ENCODE assay signal across 28 cellular contexts in the genomic region with DNA sequence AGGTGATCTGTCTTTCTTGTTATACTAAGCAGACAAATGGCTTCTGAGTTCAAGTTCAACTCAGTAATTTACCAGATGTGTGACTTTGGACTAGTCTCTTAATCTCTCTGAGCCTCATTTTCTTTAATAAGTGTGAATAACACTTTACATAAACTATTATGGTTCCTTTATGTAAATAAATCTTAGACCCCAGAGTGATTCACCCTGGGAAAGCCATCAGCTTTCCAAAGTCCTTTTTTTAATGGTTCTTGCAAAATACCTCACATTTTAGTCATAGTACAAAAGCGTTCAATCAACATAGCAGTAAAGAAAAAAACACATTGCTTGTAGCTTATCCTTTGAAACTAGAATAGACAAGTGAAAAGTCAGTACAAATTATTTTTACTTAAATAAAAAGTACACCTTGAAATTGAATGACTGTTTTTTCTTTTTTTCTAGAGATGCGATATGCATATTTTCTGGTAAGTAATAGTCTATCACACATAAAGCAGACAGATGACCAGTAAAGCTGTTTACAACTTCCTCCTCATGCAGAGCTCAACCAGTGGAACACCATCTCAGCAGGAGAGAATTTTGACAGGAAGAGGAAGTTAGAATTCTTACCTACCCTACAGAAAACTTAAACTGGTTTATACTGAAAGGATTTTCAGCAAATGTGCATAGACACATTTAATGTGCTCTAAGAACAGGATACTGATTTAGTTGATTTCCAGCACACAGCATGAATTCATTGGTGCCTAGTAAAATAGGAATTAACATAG.
DNase-seq lines count a peak whose midpoint lies in the region; ATAC-seq and TF ChIP-seq lines count a peak whose summit lies in the region.
"Had no signal": no experiment of that assay in that cellular context is flagged by ENCODE, and none has a peak within 500 bp of the region (broad histone marks: within the 10 kb centered on the region; RNA-seq: fewer than 3 reads in every experiment).

No MANE protein-coding gene starts in this region.

- H3K4me3 Mint-ChIP-seq in MCF 10A (ENCODE audit: unreplicated experiment): no peak overlapping the region
- H3K4me3 Mint-ChIP-seq: activated naive CD8-positive, alpha-beta T cell treated with anti-CD3 and anti-CD28 coated beads, Interleukin-2, amount 10 ng/mL, durations not matched to agents 7 days and 5 days; activated T-cell treated with anti-CD3 and anti-CD28 coated beads, Interleukin-2, amount 50 U/mL, for 24 hours; CD4-positive, alpha-beta T cell; effector memory CD8-positive, alpha-beta T cell; neural progenitor cell; WTC11 had no signal

- peak; percentile 47 for ATAC-seq in RWPE2 (ENCODE audit: low read depth)
- ATAC-seq in PC-3: no peak
- ATAC-seq: effector memory CD8-positive, alpha-beta T cell; Right ventricle myocardium inferior; upper lobe of right lung; WTC11 had no signal

- DNase-seq in MCF 10A (ENCODE audit: unreplicated experiment) (peak; percentile 17), breast epithelium (ENCODE audit: low spot score in 2 of 2) (no peak), RWPE2 (ENCODE audit: low spot score) (no peak), fibroblast of lung (ENCODE audit: low read depth in 2 of 2) (peak; percentile 7 to 93), kidney glomerular epithelial cell (lab: John Stamatoyannopoulos, UW) (no peak), inferior parietal cortex (ENCODE audit: extremely low spot score) (no peak), superior temporal gyrus (ENCODE audit: extremely low spot score) (no peak), PC-3 (no peak)
- DNase-seq: activated CD4-positive, alpha-beta T cell treated with anti-CD3 and anti-CD28 coated beads, Interleukin-2, amount 50 U/mL, for 1 hour; activated gamma-delta T cell treated with Interleukin-2 at 50 U/mL for 16 hours; activated naive CD8-positive, alpha-beta T cell treated with anti-CD3 and anti-CD28 coated beads, Interleukin-2, amount 10 ng/mL, durations not matched to agents 7 days and 5 days; activated T-cell treated with anti-CD3 and anti-CD28 coated beads, Interleukin-2, amount 50 U/mL, for 24 hours; AML-193; aorta; CD4-positive, alpha-beta T cell; central memory CD4-positive, alpha-beta T cell; cortex of kidney; effector memory CD8-positive, alpha-beta T cell; KG1; left ventricle myocardium inferior; NCI-H82; small intestine; stimulated activated naive CD4-positive, alpha-beta T cell; SW 1271; upper lobe of right lung had no signal

- no peak overlapping the region for H3K4me2 ChIP-seq in fibroblast of lung (ENCODE audit: extremely low read depth, insufficient read depth, low read length)
- no peak overlapping the region for H3K4me2 ChIP-seq in PC-3 (ENCODE audit: low read length)
- H3K4me2 ChIP-seq: neural progenitor cell had no signal

- H3K9me2 ChIP-seq in PC-3 (replicated peaks; ENCODE audit: low read length): no peaks in the 10 kb centered on the region

- no peaks in the 10 kb centered on the region for H3K4me1 ChIP-seq in breast epithelium
- H3K4me1 ChIP-seq in RWPE2 (ENCODE audit: insufficient read depth, poor library complexity, severe bottlenecking): no peaks in the 10 kb centered on the region
- no peaks in the 10 kb centered on the region for H3K4me1 ChIP-seq in fibroblast of lung (ENCODE audit: control insufficient read depth, extremely low read depth, insufficient read depth, low read length)
- no peaks in the 10 kb centered on the region for H3K4me1 ChIP-seq in PC-3 (ENCODE audit: insufficient read depth, low read length)
- H3K4me1 ChIP-seq: left ventricle myocardium inferior, neural progenitor cell, upper lobe of right lung had no signal

- H2AFZ ChIP-seq in fibroblast of lung (ENCODE audit: low read length): no peak overlapping the region
- H2AFZ ChIP-seq in PC-3 (ENCODE audit: low read length): no peak overlapping the region
- H2AFZ ChIP-seq: neural progenitor cell had no signal

- H3K9me3 Mint-ChIP-seq in MCF 10A (ENCODE audit: unreplicated experiment): no peaks in the 10 kb centered on the region
- H3K9me3 Mint-ChIP-seq: activated naive CD8-positive, alpha-beta T cell treated with anti-CD3 and anti-CD28 coated beads, Interleukin-2, amount 10 ng/mL, durations not matched to agents 7 days and 5 days; activated T-cell treated with anti-CD3 and anti-CD28 coated beads, Interleukin-2, amount 50 U/mL, for 24 hours; CD4-positive, alpha-beta T cell; effector memory CD8-positive, alpha-beta T cell had no signal

- no peak for TF ChIP-seq POLR2A in breast epithelium (IDR thresholded peaks at IDR 0.05)

- POLR2A ChIA-PET in MCF 10A (lab: Yijun Ruan, JAX) (no interaction called here), PC-3 (lab: Charles Lee; ENCODE audit: unreplicated experiment) (no interaction called here)

- H3K27me3 ChIP-seq in breast epithelium (peaks cover 0 to 7% of the 10 kb centered on the region in 2 donors), RWPE2 (ENCODE audit: insufficient read depth, poor library complexity, severe bottlenecking) (peaks cover 7% of the 10 kb centered on the region), fibroblast of lung (ENCODE audit: control insufficient read depth, insufficient read depth, low read length) (no peaks in the 10 kb centered on the region), PC-3 (ENCODE audit: low read length) (0 out of 2 replicates have a peak, but pooled peaks cover 5% of the 10 kb centered on the region)
- H3K27me3 ChIP-seq: neural progenitor cell, upper lobe of right lung had no signal

- H3K27ac Mint-ChIP-seq in MCF 10A (ENCODE audit: low read depth, unreplicated experiment): no peak overlapping the region
- H3K27ac Mint-ChIP-seq: activated naive CD8-positive, alpha-beta T cell treated with anti-CD3 and anti-CD28 coated beads, Interleukin-2, amount 10 ng/mL, durations not matched to agents 7 days and 5 days; activated T-cell treated with anti-CD3 and anti-CD28 coated beads, Interleukin-2, amount 50 U/mL, for 24 hours; CD4-positive, alpha-beta T cell; effector memory CD8-positive, alpha-beta T cell; neural progenitor cell; WTC11 had no signal

- H3K27me3 Mint-ChIP-seq in MCF 10A (ENCODE audit: insufficient read depth, unreplicated experiment): peaks cover 16% of the 10 kb centered on the region
- H3K27me3 Mint-ChIP-seq: activated naive CD8-positive, alpha-beta T cell treated with anti-CD3 and anti-CD28 coated beads, Interleukin-2, amount 10 ng/mL, durations not matched to agents 7 days and 5 days had no signal

- H3K9ac ChIP-seq in fibroblast of lung (ENCODE audit: insufficient read depth, low read length): no peak overlapping the region
- no peak overlapping the region for H3K9ac ChIP-seq in PC-3 (ENCODE audit: low read length)
- H3K9ac ChIP-seq: neural progenitor cell had no signal

- H3K36me3 ChIP-seq in breast epithelium (no peaks in the 10 kb centered on the region), RWPE2 (ENCODE audit: low read depth) (no peaks in the 10 kb centered on the region), fibroblast of lung (ENCODE audit: control insufficient read depth, insufficient read depth, low read length) (no peaks in the 10 kb centered on the region), PC-3 (ENCODE audit: low read depth, low read length) (no peaks in the 10 kb centered on the region)
- H3K36me3 ChIP-seq: left ventricle myocardium inferior, neural progenitor cell, upper lobe of right lung had no signal

- no peaks in the 10 kb centered on the region for H3F3A ChIP-seq in PC-3 (ENCODE audit: low read length, unreplicated experiment)

- no peaks in the 10 kb centered on the region for H3K4me1 Mint-ChIP-seq in MCF 10A (ENCODE audit: insufficient read depth, unreplicated experiment)
- H3K4me1 Mint-ChIP-seq: activated naive CD8-positive, alpha-beta T cell treated with anti-CD3 and anti-CD28 coated beads, Interleukin-2, amount 10 ng/mL, durations not matched to agents 7 days and 5 days; WTC11 had no signal

- H3K79me2 ChIP-seq in fibroblast of lung (ENCODE audit: control insufficient read depth, insufficient read depth, low read length) (no peaks in the 10 kb centered on the region), PC-3 (ENCODE audit: low read length) (no peaks in the 10 kb centered on the region)

- H4K20me1 ChIP-seq in fibroblast of lung (ENCODE audit: control insufficient read depth, extremely low read depth, insufficient read depth, low read length) (no peaks in the 10 kb centered on the region), PC-3 (ENCODE audit: low read length) (no peaks in the 10 kb centered on the region)

- intact Hi-C loops in MCF 10A (cut with micrococcal nuclease) (no loop called here), breast epithelium (cut with DNase I; ENCODE audit: low total_unique reads) (loop anchor here (10.0 kb wide), 1 partner anchor 1148 kb away; no protein-coding TSS in a partner anchor), PC-3 (cut with micrococcal nuclease) (no loop called here)

- no peak overlapping the region for H3K27ac ChIP-seq in breast epithelium
- no peak overlapping the region for H3K27ac ChIP-seq in RWPE2 (ENCODE audit: poor library complexity, severe bottlenecking)
- H3K27ac ChIP-seq in fibroblast of lung (ENCODE audit: insufficient read depth, low read length): no peak overlapping the region
- H3K27ac ChIP-seq in PC-3 (ENCODE audit: low read length): no peak overlapping the region
- H3K27ac ChIP-seq: left ventricle myocardium inferior, neural progenitor cell, upper lobe of right lung had no signal

- CTCF ChIA-PET in MCF 10A (lab: Yijun Ruan, JAX): interaction anchor here (0.7 kb wide), 1 partner anchor 47 kb away, joined by 3 read pairs; no protein-coding TSS in a partner anchor
- CTCF ChIA-PET in PC-3 (lab: Charles Lee): no interaction called here

- no peaks in the 10 kb centered on the region for H3K36me3 Mint-ChIP-seq in MCF 10A (ENCODE audit: insufficient read depth, unreplicated experiment)
- H3K36me3 Mint-ChIP-seq: activated naive CD8-positive, alpha-beta T cell treated with anti-CD3 and anti-CD28 coated beads, Interleukin-2, amount 10 ng/mL, durations not matched to agents 7 days and 5 days; neural progenitor cell; WTC11 had no signal

- H3K4me3 ChIP-seq in breast epithelium: no peak overlapping the region
- H3K4me3 ChIP-seq in RWPE2 (ENCODE audit: severe bottlenecking): no peak overlapping the region
- no peak overlapping the region for H3K4me3 ChIP-seq in fibroblast of lung (replicated peaks in 1 of 4; ENCODE audit: control extremely low read depth in 1 of 4, insufficient read depth in 1 of 4, low read depth in 3 of 4, low read length in 4 of 4)
- no peak overlapping the region for H3K4me3 ChIP-seq in PC-3 (ENCODE audit: low read length)
- H3K4me3 ChIP-seq: left ventricle myocardium inferior, neural progenitor cell, upper lobe of right lung had no signal

- H3K9me3 ChIP-seq in breast epithelium: no peaks in the 10 kb centered on the region
- no peaks in the 10 kb centered on the region for H3K9me3 ChIP-seq in RWPE2 (ENCODE audit: severe bottlenecking)
- H3K9me3 ChIP-seq in fibroblast of lung (ENCODE audit: control insufficient read depth, insufficient read depth, low read depth, low read length): no peaks in the 10 kb centered on the region
- H3K9me3 ChIP-seq in PC-3 (ENCODE audit: low read length): no peaks in the 10 kb centered on the region
- H3K9me3 ChIP-seq: left ventricle myocardium inferior, upper lobe of right lung had no signal

- TF ChIP-seq CTCF in MCF 10A (IDR thresholded peaks at IDR 0.05; ENCODE audit: unreplicated experiment) (no peak), breast epithelium (IDR thresholded peaks at IDR 0.05) (no peak), RWPE2 (IDR thresholded peaks at IDR 0.05; ENCODE audit: poor library complexity, severe bottlenecking) (no peak), fibroblast of lung (conservative IDR thresholded peaks at IDR 0.05 in 1 of 2, IDR thresholded peaks at IDR 0.05 in 1 of 2; ENCODE audit: low read depth in 1 of 2, low read length in 2 of 2) (no peak), PC-3 (conservative IDR thresholded peaks at IDR 0.05; ENCODE audit: low read depth, low read length) (no peak)

- BruUV-seq in MCF 10A (replicated peaks; lab: Mats Ljungman, UMichigan) (no TSS peak), PC-3 (replicated peaks; lab: Mats Ljungman, UMichigan) (no TSS peak)

Comparison
In these comparisons a context has a peak if more than half of its experiments do, and no peak if none do; other contexts are left out.
1. DNase-seq: peak in MCF 10A (single experiment) and fibroblast of lung (2 of 2); none in breast epithelium (0 of 2), RWPE2 (single experiment), kidney glomerular epithelial cell (single experiment), inferior parietal cortex (single experiment), superior temporal gyrus (single experiment) and PC-3 (single experiment).